In genomic region chr11:48361289-48361688, GRCh38 we compare ENCODE assay signal across 7 cellular contexts. TPM values are rescaled to one million over a fixed set of nuclear protein-coding genes. Genes with fewer than 3 reads are reported as not detected.
"Had no signal": no experiment of that assay in that cellular context is flagged by ENCODE, and none has a peak within 500 bp of the region (broad histone marks: within the 10 kb centered on the region; RNA-seq: fewer than 3 reads in every experiment).

No MANE protein-coding gene starts in this region.

RNA-seq across cellular contexts. Expression of gene OR4C5, which starts 5.0 kb away (rescaled TPM):
- polyA plus RNA-seq: endothelial cell of umbilical vein, esophagus, fibroblast of lung, foreskin keratinocyte, heart left ventricle, heart right ventricle, hepatocyte had no signal

RNA-seq across cellular contexts. Expression of gene OR4C3, which starts 36.6 kb away (rescaled TPM):
- polyA plus RNA-seq: endothelial cell of umbilical vein, esophagus, fibroblast of lung, foreskin keratinocyte, heart left ventricle, heart right ventricle, hepatocyte had no signal

RNA-seq across cellular contexts. Expression of gene OR4S1, which starts 55.3 kb away (rescaled TPM):
- polyA plus RNA-seq: endothelial cell of umbilical vein, esophagus, fibroblast of lung, foreskin keratinocyte, heart left ventricle, heart right ventricle, hepatocyte had no signal
